Comparison of ENCODE assay signal across 2 cellular contexts in genomic region chr11:109423860-109424190, GRCh38.
TF ChIP-seq lines count a peak whose summit lies in the region.

No MANE protein-coding gene starts in this region.

TF ChIP-seq in SK-N-SH, 30 proteins besides CTCF, POLR2A, EP300 and RAD21:
- TF ChIP-seq ZBTB33 (IDR thresholded peaks at IDR 0.05; ENCODE audit: borderline replicate concordance, low read depth) (no peak), FOSL2 (IDR thresholded peaks at IDR 0.05; ENCODE audit: borderline replicate concordance, low read depth) (no peak), MEF2A (IDR thresholded peaks at IDR 0.05; ENCODE audit: borderline replicate concordance, low read depth) (no peak), JUND (IDR thresholded peaks at IDR 0.05) (no peak), REST (IDR thresholded peaks at IDR 0.05; ENCODE audit: low read depth, low read length) (no peak), SIN3A (IDR thresholded peaks at IDR 0.05; ENCODE audit: borderline replicate concordance, low read depth, low read length) (no peak), NFIC (IDR thresholded peaks at IDR 0.05; ENCODE audit: borderline replicate concordance) (no peak), RFX5 (IDR thresholded peaks at IDR 0.05; ENCODE audit: low read length) (no peak), FOXJ3 (CRISPR knock-in tag; IDR thresholded peaks at IDR 0.05) (no peak), TAF1 (IDR thresholded peaks at IDR 0.05; ENCODE audit: borderline replicate concordance, low read depth, low read length) (no peak), FOXM1 (IDR thresholded peaks at IDR 0.05; ENCODE audit: low read depth) (no peak), GABPA (IDR thresholded peaks at IDR 0.05; ENCODE audit: low read depth) (no peak), ELF1 (IDR thresholded peaks at IDR 0.05) (no peak), USF1 (IDR thresholded peaks at IDR 0.05; ENCODE audit: borderline replicate concordance, low read depth) (no peak), MXI1 (IDR thresholded peaks at IDR 0.05; ENCODE audit: low read depth, low read length) (no peak), POLR2AphosphoS5 (IDR thresholded peaks at IDR 0.05; ENCODE audit: low read depth, low read length) (no peak), NRF1 (IDR thresholded peaks at IDR 0.05; ENCODE audit: low read depth, low read length) (no peak), YY1 (IDR thresholded peaks at IDR 0.05; ENCODE audit: low read depth) (no peak), EZH2phosphoT487 (IDR thresholded peaks at IDR 0.05; ENCODE audit: borderline replicate concordance, low read depth) (no peak)

TF ChIP-seq in SK-N-SH treated with all-trans-retinoic acid at 6 μM for 48 hours, 23 proteins besides CTCF, POLR2A, EP300 and RAD21 (continued from another document):
- TF ChIP-seq ZNF565 (CRISPR knock-in tag; conservative IDR thresholded peaks at IDR 0.05; ENCODE audit: low read depth) (no peak), CREB5 (CRISPR knock-in tag; IDR thresholded peaks at IDR 0.05; ENCODE audit: low read depth) (no peak)
